ENCODE assay signal across 12 cellular contexts in the genomic region with DNA sequence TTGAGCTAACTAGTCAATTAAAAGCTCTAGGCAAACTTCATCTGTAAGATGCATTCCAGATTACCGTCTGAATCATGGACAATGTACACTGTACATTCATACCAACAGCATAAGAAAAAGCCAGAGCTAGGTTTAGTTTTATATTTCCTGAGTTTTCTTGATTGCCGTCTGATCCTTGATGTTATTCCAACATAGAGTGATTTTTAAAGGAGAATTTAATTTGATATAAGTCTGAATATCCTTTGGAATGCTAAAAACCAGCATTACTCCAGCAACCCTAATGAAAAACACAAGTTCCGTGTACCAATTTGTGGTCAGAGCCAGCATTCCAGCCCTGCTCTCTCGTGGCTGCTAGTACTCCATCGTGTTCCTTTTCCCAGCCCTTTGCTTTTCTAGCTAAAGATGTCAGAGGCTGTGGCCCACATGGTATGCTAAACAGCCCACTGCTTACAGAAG.
DNase-seq lines count a peak whose midpoint lies in the region; ATAC-seq and TF ChIP-seq lines count a peak whose summit lies in the region.
"Had no signal": no experiment of that assay in that cellular context is flagged by ENCODE, and none has a peak within 500 bp of the region (broad histone marks: within the 10 kb centered on the region; RNA-seq: fewer than 3 reads in every experiment).

No MANE protein-coding gene starts in this region.

- H3K4ac ChIP-seq in IMR-90 (ENCODE audit: low read depth, low read length): 0 out of 2 replicates have a peak overlapping the region, but pooled peaks have one; percentile 14

- CTCF ChIA-PET in IMR-90 (lab: Yijun Ruan, JAX): interaction anchor here (1.1 to 1.7 kb wide), 2 partner anchors 14 to 246 kb away, joined by 3 to 6 read pairs; no protein-coding TSS in a partner anchor

- H3K27ac Mint-ChIP-seq in chondrocyte (ENCODE audit: unreplicated experiment): peak overlapping the region; percentile 75
- peak overlapping the region; percentile 69 for H3K27ac Mint-ChIP-seq in mesothelial cell of epicardium
- peak overlapping the region; percentile 4 for H3K27ac Mint-ChIP-seq in type B pancreatic cell
- no peak overlapping the region for H3K27ac Mint-ChIP-seq in natural killer cell treated with Interleukin-12 subunit alpha and Interleukin-12 subunit beta and Interleukin-15 and Interleukin-18, amount 100 ng/mL, for 72 hours
- no peak overlapping the region for H3K27ac Mint-ChIP-seq in activated T-helper 1 cell treated with anti-CD3 and anti-CD28 coated beads, Interleukin-12 subunit alpha, Interleukin-12 subunit beta, Interleukin-2, Interleukin-4 antibody, amounts not matched to agents 30 ng/mL and 10 ng/mL and 1 ng/mL, durations not matched to agents 14 hours and 24 hours and 36 hours

- H3K4me2 ChIP-seq in IMR-90 (ENCODE audit: low read depth, low read length): peak overlapping the region; percentile 82; the same call in 1 of the 2 replicates

- no peak overlapping the region; the same call in 1 of the 2 replicates for H3K56ac ChIP-seq in IMR-90 (ENCODE audit: extremely low read depth, insufficient read depth, low read length)

- no TSS peak for BruUV-seq in IMR-90 (replicated peaks; lab: Mats Ljungman, UMichigan)

- ATAC-seq in IMR-90 (ENCODE audit: low read depth) (peak; percentile 95), HG03354 (IDR thresholded peaks at IDR 0.05; ENCODE audit: poor library complexity, severe bottlenecking, unreplicated experiment) (no peak)
- ATAC-seq in natural killer cell treated with Interleukin-12 subunit alpha and Interleukin-12 subunit beta and Interleukin-15 and Interleukin-18, amount 100 ng/mL, for 72 hours: no peak

- no peak overlapping the region for H3K23ac ChIP-seq in IMR-90 (ENCODE audit: low read depth, low read length)

- peaks cover 4% of the 10 kb centered on the region; the same call in 1 of the 2 replicates for H4K20me1 ChIP-seq in IMR-90 (ENCODE audit: insufficient read depth, low read length)

- peak overlapping the region; percentile 3 to 79; a peak in 2 of 4 replicates for H4K8ac ChIP-seq in IMR-90 (ENCODE audit: low read depth in 2 of 2, low read length in 2 of 2)

- no peak overlapping the region for H2AFZ ChIP-seq in IMR-90 (replicated peaks; ENCODE audit: low read length, poor library complexity)

- peak overlapping the region; percentile 13 for H2BK120ac ChIP-seq in IMR-90 (ENCODE audit: low read depth, low read length)

- in situ Hi-C loops in IMR-90 (cut with MboI; ENCODE audit: low sequenced_read_pairs): no loop called here

- H3K18ac ChIP-seq in IMR-90 (ENCODE audit: low read depth, low read length): peak overlapping the region; percentile 45; the same call in 1 of the 2 replicates

- H3K9me1 ChIP-seq in IMR-90 (ENCODE audit: insufficient read depth, low read length): peaks cover 14% of the 10 kb centered on the region

- H4K91ac ChIP-seq in IMR-90 (ENCODE audit: insufficient read depth, low read depth, low read length): 0 out of 2 replicates have a peak overlapping the region, but pooled peaks have one; percentile 1

- TF ChIP-seq CTCF in IMR-90 (conservative IDR thresholded peaks at IDR 0.05; ENCODE audit: low read depth, low read length) (no peak), chondrocyte (IDR thresholded peaks at IDR 0.05) (no peak), mesothelial cell of epicardium (IDR thresholded peaks at IDR 0.05; ENCODE audit: unreplicated experiment) (no peak), type B pancreatic cell (conservative IDR thresholded peaks at IDR 0.05) (no peak)

- dilution Hi-C loops in IMR-90 (cut with HindIII; ENCODE audit: low sequenced_read_pairs, unreplicated experiment): no loop called here

- H4K5ac ChIP-seq in IMR-90 (ENCODE audit: low read depth, low read length): peak overlapping the region; percentile 10; the same call in 1 of the 2 replicates

- H2BK5ac ChIP-seq in IMR-90 (ENCODE audit: low read depth, low read length, poor library complexity, severe bottlenecking): peak overlapping the region; percentile 84

- intact Hi-C loops in IMR-90 (cut with micrococcal nuclease): loop anchor here (1.0 to 5.0 kb wide), 3 partner anchors 88 to 246 kb away; no protein-coding TSS in a partner anchor
- intact Hi-C loops in activated T-helper 1 cell treated with anti-CD3 and anti-CD28 coated beads, Interleukin-12 subunit alpha, Interleukin-12 subunit beta, Interleukin-2, Interleukin-4 antibody, amounts not matched to agents 30 ng/mL and 10 ng/mL and 1 ng/mL, durations not matched to agents 14 hours and 24 hours and 36 hours (cut with micrococcal nuclease): no loop called here

- no peak overlapping the region; the same call in 1 of the 2 replicates for H3K9ac ChIP-seq in IMR-90 (ENCODE audit: low read depth, low read length)

- no peak overlapping the region; the same call in 1 of the 2 replicates for H3K4me3 ChIP-seq in IMR-90 (ENCODE audit: insufficient read depth, low read depth, low read length)

- H2BK15ac ChIP-seq in IMR-90 (ENCODE audit: low read depth, low read length): no peak overlapping the region

- H2AK5ac ChIP-seq in IMR-90 (ENCODE audit: low read depth, low read length): no peak overlapping the region

- H3K4me3 Mint-ChIP-seq in chondrocyte (ENCODE audit: unreplicated experiment) (no peak overlapping the region), mesothelial cell of epicardium (no peak overlapping the region), type B pancreatic cell (no peak overlapping the region)
- no peak overlapping the region for H3K4me3 Mint-ChIP-seq in natural killer cell treated with Interleukin-12 subunit alpha and Interleukin-12 subunit beta and Interleukin-15 and Interleukin-18, amount 100 ng/mL, for 72 hours
- H3K4me3 Mint-ChIP-seq in activated T-helper 1 cell treated with anti-CD3 and anti-CD28 coated beads, Interleukin-12 subunit alpha, Interleukin-12 subunit beta, Interleukin-2, Interleukin-4 antibody, amounts not matched to agents 30 ng/mL and 10 ng/mL and 1 ng/mL, durations not matched to agents 14 hours and 24 hours and 36 hours: no peak overlapping the region

- no peaks in the 10 kb centered on the region for H3K79me1 ChIP-seq in IMR-90 (ENCODE audit: low read depth in 1 of 2, low read length in 2 of 2)

- H3K27ac ChIP-seq in IMR-90 (ENCODE audit: insufficient read depth, low read length): peak overlapping the region; percentile 60

- DNase-seq in IMR-90: peak; percentile 94
- no peak for DNase-seq in chondrocyte (ENCODE audit: low spot score)
- DNase-seq in mesothelial cell of epicardium (ENCODE audit: low spot score in 2 of 2, unreplicated experiment in 2 of 2): no peak
- DNase-seq in type B pancreatic cell (ENCODE audit: extremely low spot score, unreplicated experiment): no peak
- no peak for DNase-seq in natural killer cell treated with Interleukin-12 subunit alpha and Interleukin-12 subunit beta and Interleukin-15 and Interleukin-18, amount 100 ng/mL, for 72 hours (ENCODE audit: low spot score)
- DNase-seq in NCI-H1417 (lab: John Stamatoyannopoulos, UW): no peak
- no peak for DNase-seq in activated T-helper 1 cell treated with anti-CD3 and anti-CD28 coated beads, Interleukin-12 subunit alpha, Interleukin-12 subunit beta, Interleukin-2, Interleukin-4 antibody, amounts not matched to agents 30 ng/mL and 10 ng/mL and 1 ng/mL, durations not matched to agents 14 hours and 24 hours and 36 hours (ENCODE audit: low spot score)
- DNase-seq: activated gamma-delta T cell treated with Interleukin-2 at 50 U/mL for 16 hours, cortex of kidney, hypothalamus, NCI-H1105 treated with DMSO at 0.1 percent for 48 hours had no signal

- H3K36me3 Mint-ChIP-seq in chondrocyte (ENCODE audit: low read depth) (no peaks in the 10 kb centered on the region), mesothelial cell of epicardium (no peaks in the 10 kb centered on the region), type B pancreatic cell (no peaks in the 10 kb centered on the region)
- no peaks in the 10 kb centered on the region for H3K36me3 Mint-ChIP-seq in natural killer cell treated with Interleukin-12 subunit alpha and Interleukin-12 subunit beta and Interleukin-15 and Interleukin-18, amount 100 ng/mL, for 72 hours
- no peaks in the 10 kb centered on the region for H3K36me3 Mint-ChIP-seq in activated T-helper 1 cell treated with anti-CD3 and anti-CD28 coated beads, Interleukin-12 subunit alpha, Interleukin-12 subunit beta, Interleukin-2, Interleukin-4 antibody, amounts not matched to agents 30 ng/mL and 10 ng/mL and 1 ng/mL, durations not matched to agents 14 hours and 24 hours and 36 hours (ENCODE audit: low read depth)

- H3K27me3 Mint-ChIP-seq in chondrocyte (ENCODE audit: low read depth): no peaks in the 10 kb centered on the region
- H3K27me3 Mint-ChIP-seq in mesothelial cell of epicardium (ENCODE audit: low read depth): peaks cover 5% of the 10 kb centered on the region
- peaks cover 33% of the 10 kb centered on the region for H3K27me3 Mint-ChIP-seq in type B pancreatic cell
- H3K27me3 Mint-ChIP-seq in natural killer cell treated with Interleukin-12 subunit alpha and Interleukin-12 subunit beta and Interleukin-15 and Interleukin-18, amount 100 ng/mL, for 72 hours: peaks cover 34 to 67% of the 10 kb centered on the region in 2 donors
- peaks cover 5% of the 10 kb centered on the region for H3K27me3 Mint-ChIP-seq in activated T-helper 1 cell treated with anti-CD3 and anti-CD28 coated beads, Interleukin-12 subunit alpha, Interleukin-12 subunit beta, Interleukin-2, Interleukin-4 antibody, amounts not matched to agents 30 ng/mL and 10 ng/mL and 1 ng/mL, durations not matched to agents 14 hours and 24 hours and 36 hours (ENCODE audit: insufficient read depth)

- H3K36me3 ChIP-seq in IMR-90 (ENCODE audit: control insufficient read depth, insufficient read depth, low read length): no peaks in the 10 kb centered on the region

- H2BK20ac ChIP-seq in IMR-90 (ENCODE audit: low read depth, low read length): peak overlapping the region; percentile 54; the same call in 1 of the 2 replicates

- H3K4me1 ChIP-seq in IMR-90 (ENCODE audit: control insufficient read depth, insufficient read depth, low read length): peaks cover 14% of the 10 kb centered on the region

- WGBS in IMR-90 (ENCODE audit: extremely low coverage in 2 of 2, insufficient read length in 1 of 2), 2 experiments: 0% methylated on average over 3 of the region's 5 CpGs; no CpG with 5 or more reads in 1 of the 2 experiments

- H3K9me3 Mint-ChIP-seq in chondrocyte (ENCODE audit: low read depth) (peaks cover 4% of the 10 kb centered on the region), mesothelial cell of epicardium (no peaks in the 10 kb centered on the region), type B pancreatic cell (no peaks in the 10 kb centered on the region)
- H3K9me3 Mint-ChIP-seq in natural killer cell treated with Interleukin-12 subunit alpha and Interleukin-12 subunit beta and Interleukin-15 and Interleukin-18, amount 100 ng/mL, for 72 hours: no peaks in the 10 kb centered on the region
- no peaks in the 10 kb centered on the region for H3K9me3 Mint-ChIP-seq in activated T-helper 1 cell treated with anti-CD3 and anti-CD28 coated beads, Interleukin-12 subunit alpha, Interleukin-12 subunit beta, Interleukin-2, Interleukin-4 antibody, amounts not matched to agents 30 ng/mL and 10 ng/mL and 1 ng/mL, durations not matched to agents 14 hours and 24 hours and 36 hours

- TF ChIP-seq POLR2A in IMR-90 (IDR thresholded peaks at IDR 0.05; ENCODE audit: low read depth, low read length): no peak

- no peaks in the 10 kb centered on the region for H3K9me3 ChIP-seq in IMR-90 (ENCODE audit: control insufficient read depth, insufficient read depth, low read length)

- H3K4me1 Mint-ChIP-seq in chondrocyte (ENCODE audit: low read depth): peaks cover 73% of the 10 kb centered on the region
- H3K4me1 Mint-ChIP-seq in mesothelial cell of epicardium: peaks cover 32% of the 10 kb centered on the region
- peaks cover 6% of the 10 kb centered on the region for H3K4me1 Mint-ChIP-seq in type B pancreatic cell (ENCODE audit: unreplicated experiment)
- peaks cover 8 to 11% of the 10 kb centered on the region in 2 donors for H3K4me1 Mint-ChIP-seq in natural killer cell treated with Interleukin-12 subunit alpha and Interleukin-12 subunit beta and Interleukin-15 and Interleukin-18, amount 100 ng/mL, for 72 hours (ENCODE audit: low read depth in 2 of 2)
- peaks cover 8% of the 10 kb centered on the region for H3K4me1 Mint-ChIP-seq in activated T-helper 1 cell treated with anti-CD3 and anti-CD28 coated beads, Interleukin-12 subunit alpha, Interleukin-12 subunit beta, Interleukin-2, Interleukin-4 antibody, amounts not matched to agents 30 ng/mL and 10 ng/mL and 1 ng/mL, durations not matched to agents 14 hours and 24 hours and 36 hours (ENCODE audit: low read depth)

- H2AK9ac ChIP-seq in IMR-90 (replicated peaks; ENCODE audit: low read depth, low read length, poor library complexity): no peak overlapping the region

- TF ChIP-seq RAD21 in IMR-90 (IDR thresholded peaks at IDR 0.05; ENCODE audit: low read length): no peak

- no peak overlapping the region for H3K14ac ChIP-seq in IMR-90 (replicated peaks; ENCODE audit: low read depth, low read length)

- POLR2A ChIA-PET in IMR-90 (lab: Charles Lee; ENCODE audit: unreplicated experiment): no interaction called here

- H3K27me3 ChIP-seq in IMR-90 (ENCODE audit: control insufficient read depth, insufficient read depth, low read length): 0 out of 2 replicates have a peak, but pooled peaks cover 5% of the 10 kb centered on the region

Comparison
In these comparisons a context has a peak if more than half of its experiments do, and no peak if none do; other contexts are left out.
1. H3K27ac Mint-ChIP-seq: peak in chondrocyte (single experiment), mesothelial cell of epicardium (single experiment) and type B pancreatic cell (single experiment); none in natural killer cell treated with Interleukin-12 subunit alpha and Interleukin-12 subunit beta and Interleukin-15 and Interleukin-18, amount 100 ng/mL, for 72 hours (0 of 2) and activated T-helper 1 cell treated with anti-CD3 and anti-CD28 coated beads, Interleukin-12 subunit alpha, Interleukin-12 subunit beta, Interleukin-2, Interleukin-4 antibody, amounts not matched to agents 30 ng/mL and 10 ng/mL and 1 ng/mL, durations not matched to agents 14 hours and 24 hours and 36 hours (single experiment).